In genomic region chr5:133957591-133957990, GRCh38 we compare ENCODE assay signal across 9 cellular contexts. TPM values are rescaled to one million over a fixed set of nuclear protein-coding genes. Genes with fewer than 3 reads are reported as not detected.
DNase-seq lines count a peak whose midpoint lies in the region; ATAC-seq, FAIRE-seq and TF ChIP-seq lines count a peak whose summit lies in the region.
"Had no signal": no experiment of that assay in that cellular context is flagged by ENCODE, and none has a peak within 500 bp of the region (broad histone marks: within the 10 kb centered on the region; RNA-seq: fewer than 3 reads in every experiment).

No MANE protein-coding gene starts in this region.

- no peak for FAIRE-seq in frontal cortex (lab: Jason Lieb, UNC)

- DNase-seq in caudate nucleus (lab: John Stamatoyannopoulos, UW) (no peak), frontal cortex (ENCODE audit: low spot score in 2 of 2) (no peak), T-helper 9 cell (no peak), colonic mucosa (no peak), NCI-H2227 (lab: John Stamatoyannopoulos, UW; ENCODE audit: unreplicated experiment) (no peak)
- DNase-seq: MV-4-11 had no signal

- no peak for TF ChIP-seq CTCF in colonic mucosa (IDR thresholded peaks at IDR 0.05)

- no peak overlapping the region for H3K4me3 ChIP-seq in colonic mucosa

- H3K27me3 ChIP-seq in colonic mucosa: no peaks in the 10 kb centered on the region

- H3K4me1 ChIP-seq in colonic mucosa: no peaks in the 10 kb centered on the region

- peak; percentile 75 for ATAC-seq in GM18498 (IDR thresholded peaks at IDR 0.05; ENCODE audit: unreplicated experiment)
- ATAC-seq in GM19468 (IDR thresholded peaks at IDR 0.05; ENCODE audit: extremely low read depth, unreplicated experiment): peak; percentile 42
- ATAC-seq in HG03175 (IDR thresholded peaks at IDR 0.05; ENCODE audit: unreplicated experiment): peak; percentile 71

- intact Hi-C loops in colonic mucosa (cut with DNase I): no loop called here

- H3K27ac ChIP-seq in caudate nucleus (ENCODE audit: low read depth, low read length): peak overlapping the region; percentile 6
- H3K27ac ChIP-seq in colonic mucosa: no peak overlapping the region

- no peaks in the 10 kb centered on the region for H3K9me3 ChIP-seq in colonic mucosa

- no peak overlapping the region for H3K9ac ChIP-seq in colonic mucosa (ENCODE audit: low read depth in 2 of 2, low read length in 2 of 2)

- no peaks in the 10 kb centered on the region for H3K36me3 ChIP-seq in colonic mucosa

RNA-seq across cellular contexts. Expression of gene C5orf15, which starts 10.8 kb away (rescaled TPM):
- 64.4 TPM for total RNA-seq in frontal cortex
- 10 to 100 TPM; 21.1 to 31.9 TPM for total RNA-seq in colonic mucosa

RNA-seq across cellular contexts. Expression of gene VDAC1, which starts 47.2 kb away (rescaled TPM):
- total RNA-seq in frontal cortex (244 TPM), colonic mucosa (100 to 1,000 TPM; 297 to 306 TPM)
